Comparison of ENCODE assay signal across 8 cellular contexts in genomic region chr4:184384056-184384809, GRCh38.
DNase-seq lines count a peak whose midpoint lies in the region; ATAC-seq and FAIRE-seq lines count a peak whose summit lies in the region.

No MANE protein-coding gene starts in this region.

- H3K9me3 Mint-ChIP-seq in activated naive CD8-positive, alpha-beta T cell treated with anti-CD3 and anti-CD28 coated beads, Interleukin-2, amount 50 U/mL, for 24 hours = no peaks in the 10 kb centered on the region

- ATAC-seq in GM18502 (IDR thresholded peaks at IDR 0.05; ENCODE audit: poor library complexity, unreplicated experiment) = peak; percentile 77
- ATAC-seq in activated naive CD8-positive, alpha-beta T cell treated with anti-CD3 and anti-CD28 coated beads, Interleukin-2, amount 50 U/mL, for 24 hours = peak; percentile 26
- peak; percentile 40 for ATAC-seq in stimulated activated naive CD8-positive, alpha-beta T cell treated with anti-CD3 and anti-CD28 coated beads, Interleukin-15, Interleukin-2, amounts not matched to agents 100 U/mL and 50 U/mL, for 24 hours

- peak overlapping the region; percentile 32 for H3K4me3 Mint-ChIP-seq in activated naive CD8-positive, alpha-beta T cell treated with anti-CD3 and anti-CD28 coated beads, Interleukin-2, amount 50 U/mL, for 24 hours

- H3K27me3 Mint-ChIP-seq in activated naive CD8-positive, alpha-beta T cell treated with anti-CD3 and anti-CD28 coated beads, Interleukin-2, amount 50 U/mL, for 24 hours = no peaks in the 10 kb centered on the region

- no peaks in the 10 kb centered on the region for H3K9me2 ChIP-seq in GM23248 (ENCODE audit: insufficient read depth)

- H3K4me3 ChIP-seq in GM23248 (peak overlapping the region; percentile 75), iPS-15b (ENCODE audit: low read depth, low read length) (no peak overlapping the region)
- peak overlapping the region; percentile 20 for H3K4me3 ChIP-seq in Jurkat, Clone E6-1 (ENCODE audit: low read length)

- H3K27me3 ChIP-seq in GM23248 (replicated peaks; ENCODE audit: insufficient read depth) = no peaks in the 10 kb centered on the region
- H3K27me3 ChIP-seq in iPS-15b (ENCODE audit: control insufficient read depth, insufficient read depth, low read length) = no peaks in the 10 kb centered on the region

- H3K9ac ChIP-seq in GM23248 (peak overlapping the region; percentile 68), iPS-15b (ENCODE audit: low read depth, low read length) (peak overlapping the region; percentile 8)

- H3F3A ChIP-seq in GM23248 (ENCODE audit: insufficient read depth) = peaks cover 36% of the 10 kb centered on the region

- H3K4me1 ChIP-seq in GM23248 (ENCODE audit: insufficient read depth) (peaks cover 18% of the 10 kb centered on the region), iPS-15b (ENCODE audit: control insufficient read depth, insufficient read depth, low read length) (peaks cover 46% of the 10 kb centered on the region)

- peak; percentile 73 for DNase-seq in GM23248
- peak; percentile 85 for DNase-seq in Jurkat, Clone E6-1 (ENCODE audit: low read depth, low spot score)
- no peak for DNase-seq in activated naive CD8-positive, alpha-beta T cell treated with anti-CD3 and anti-CD28 coated beads, Interleukin-2, amount 50 U/mL, for 24 hours
- peak; percentile 21 for DNase-seq in stimulated activated naive CD8-positive, alpha-beta T cell treated with anti-CD3 and anti-CD28 coated beads, Interleukin-15, Interleukin-2, amounts not matched to agents 100 U/mL and 50 U/mL, for 24 hours
- no peak for DNase-seq in COR-L47 (lab: John Stamatoyannopoulos, UW)
- no peak for DNase-seq in frontal cortex (ENCODE audit: low spot score in 2 of 2)

- H4K20me1 ChIP-seq in GM23248 (ENCODE audit: insufficient read depth) = no peaks in the 10 kb centered on the region

- peaks cover 66% of the 10 kb centered on the region for H3K4me1 Mint-ChIP-seq in activated naive CD8-positive, alpha-beta T cell treated with anti-CD3 and anti-CD28 coated beads, Interleukin-2, amount 50 U/mL, for 24 hours

- no peaks in the 10 kb centered on the region for H3K79me2 ChIP-seq in GM23248 (ENCODE audit: insufficient read depth)

- in situ Hi-C loops in GM23248 (cut with MboI) = no loop called here

- H3K9me3 ChIP-seq in GM23248 (ENCODE audit: low read depth) = no peaks in the 10 kb centered on the region
- no peaks in the 10 kb centered on the region for H3K9me3 ChIP-seq in iPS-15b (ENCODE audit: control insufficient read depth, insufficient read depth, low read length)

- peaks cover 35% of the 10 kb centered on the region for H3K36me3 Mint-ChIP-seq in activated naive CD8-positive, alpha-beta T cell treated with anti-CD3 and anti-CD28 coated beads, Interleukin-2, amount 50 U/mL, for 24 hours (ENCODE audit: low read depth)

- peak overlapping the region; percentile 80 for H3K27ac ChIP-seq in GM23248

- no peak for FAIRE-seq in frontal cortex (lab: Jason Lieb, UNC)

- H2AFZ ChIP-seq in GM23248 = no peak overlapping the region

- 1 to 3% methylated on average over 13 of the region's 13 CpGs for WGBS in GM23248 (ENCODE audit: low coverage in 1 of 2, low lambda C conversion rate in 2 of 2, missing lambda C conversion rate in 2 of 2), 2 experiments

- H3K36me3 ChIP-seq in GM23248 (ENCODE audit: low read depth) (peaks cover 7% of the 10 kb centered on the region; the same call in 1 of the 2 replicates), iPS-15b (ENCODE audit: control insufficient read depth, insufficient read depth, low read length) (peaks cover 5% of the 10 kb centered on the region)

- peak overlapping the region; percentile 92 for H3K4me2 ChIP-seq in GM23248 (ENCODE audit: unreplicated experiment)

- H3K27ac Mint-ChIP-seq in activated naive CD8-positive, alpha-beta T cell treated with anti-CD3 and anti-CD28 coated beads, Interleukin-2, amount 50 U/mL, for 24 hours = peak overlapping the region; percentile 76

Comparison
In these comparisons a context has a peak if more than half of its experiments do, and no peak if none do; other contexts are left out.
1. ATAC-seq: peak in every context shown above with its lines; median percentile 77 in GM18502; 40 in stimulated activated naive CD8-positive, alpha-beta T cell treated with anti-CD3 and anti-CD28 coated beads, Interleukin-15, Interleukin-2, amounts not matched to agents 100 U/mL and 50 U/mL, for 24 hours; 26 in activated naive CD8-positive, alpha-beta T cell treated with anti-CD3 and anti-CD28 coated beads, Interleukin-2, amount 50 U/mL, for 24 hours.
2. DNase-seq: peak in GM23248 (single experiment), Jurkat, Clone E6-1 (single experiment) and stimulated activated naive CD8-positive, alpha-beta T cell treated with anti-CD3 and anti-CD28 coated beads, Interleukin-15, Interleukin-2, amounts not matched to agents 100 U/mL and 50 U/mL, for 24 hours (single experiment); none in activated naive CD8-positive, alpha-beta T cell treated with anti-CD3 and anti-CD28 coated beads, Interleukin-2, amount 50 U/mL, for 24 hours (single experiment), COR-L47 (single experiment) and frontal cortex (0 of 2).